ENCODE assay signal across 8 cellular contexts in genomic region chr12:50517456-50518048, GRCh38. TPM values are rescaled to one million over a fixed set of nuclear protein-coding genes. Genes with fewer than 3 reads are reported as not detected.
DNase-seq lines count a peak whose midpoint lies in the region; ATAC-seq and TF ChIP-seq lines count a peak whose summit lies in the region.

No MANE protein-coding gene starts in this region.

- H3K9ac ChIP-seq in skeletal muscle tissue (ENCODE audit: low read depth in 1 of 3, low read length in 3 of 3): no peak overlapping the region

- no peak overlapping the region for H3K4me3 Mint-ChIP-seq in T-helper 2 cell treated with Interferon-gamma antibody and Interleukin-4, amounts not matched to agents 5 μg/mL and 100 μg/mL, for 36 hours

- H3K36me3 ChIP-seq in esophagus muscularis mucosa (no peaks in the 10 kb centered on the region), skeletal muscle tissue (ENCODE audit: control insufficient read depth in 3 of 3, insufficient read depth in 3 of 3, low read length in 3 of 3) (no peaks in the 10 kb centered on the region)

- intact Hi-C loops in esophagus muscularis mucosa (cut with DNase I): no loop called here

- H3K9me3 ChIP-seq in esophagus muscularis mucosa (no peaks in the 10 kb centered on the region), skeletal muscle tissue (ENCODE audit: control insufficient read depth in 3 of 3, low read length in 3 of 3) (no peaks in the 10 kb centered on the region)

- peak; percentile 72 for ATAC-seq in GM18502 (IDR thresholded peaks at IDR 0.05; ENCODE audit: poor library complexity, unreplicated experiment)
- ATAC-seq in HG02588 (IDR thresholded peaks at IDR 0.05; ENCODE audit: unreplicated experiment): peak; percentile 66

- TF ChIP-seq CTCF in esophagus muscularis mucosa (IDR thresholded peaks at IDR 0.05): no peak

- no peaks in the 10 kb centered on the region for H3K9me3 Mint-ChIP-seq in T-helper 2 cell treated with Interferon-gamma antibody and Interleukin-4, amounts not matched to agents 5 μg/mL and 100 μg/mL, for 36 hours

- TF ChIP-seq EP300 in esophagus muscularis mucosa (IDR thresholded peaks at IDR 0.05): no peak

- 27% methylated on average over 3 of the region's 3 CpGs for WGBS in esophagus muscularis mucosa

- H3K27me3 ChIP-seq in esophagus muscularis mucosa (no peaks in the 10 kb centered on the region), skeletal muscle tissue (ENCODE audit: control insufficient read depth in 3 of 3, insufficient read depth in 3 of 3, low read length in 3 of 3) (no peaks in the 10 kb centered on the region)

- H3K27ac Mint-ChIP-seq in T-helper 2 cell treated with Interferon-gamma antibody and Interleukin-4, amounts not matched to agents 5 μg/mL and 100 μg/mL, for 36 hours: no peak overlapping the region

- DNase-seq in NOMO-1 (lab: John Stamatoyannopoulos, UW; ENCODE audit: unreplicated experiment in 2 of 2) (peak; percentile 83 to 99), esophagus muscularis mucosa (ENCODE audit: extremely low spot score) (no peak), NCI-H1105 treated with DMSO at 0.1 percent for 48 hours (lab: John Stamatoyannopoulos, UW) (no peak), T1000 (lab: John Stamatoyannopoulos, UW) (no peak)
- DNase-seq in T-helper 2 cell treated with Interferon-gamma antibody and Interleukin-4, amounts not matched to agents 5 μg/mL and 100 μg/mL, for 36 hours (ENCODE audit: low spot score): no peak

- peaks cover 9% of the 10 kb centered on the region for H3K36me3 Mint-ChIP-seq in T-helper 2 cell treated with Interferon-gamma antibody and Interleukin-4, amounts not matched to agents 5 μg/mL and 100 μg/mL, for 36 hours (ENCODE audit: low read depth)

- H3K27me3 Mint-ChIP-seq in T-helper 2 cell treated with Interferon-gamma antibody and Interleukin-4, amounts not matched to agents 5 μg/mL and 100 μg/mL, for 36 hours (ENCODE audit: low read depth): no peaks in the 10 kb centered on the region

- H3K4me3 ChIP-seq in esophagus muscularis mucosa (no peak overlapping the region), skeletal muscle tissue (ENCODE audit: low read length in 3 of 3) (peak overlapping the region in 1 of 3 donors; percentile 31)

- peaks cover 44% of the 10 kb centered on the region for H3K4me1 Mint-ChIP-seq in T-helper 2 cell treated with Interferon-gamma antibody and Interleukin-4, amounts not matched to agents 5 μg/mL and 100 μg/mL, for 36 hours (ENCODE audit: low read depth)

- TF ChIP-seq POLR2A in esophagus muscularis mucosa (IDR thresholded peaks at IDR 0.05; ENCODE audit: low read depth): no peak

- H3K4me1 ChIP-seq in esophagus muscularis mucosa: peaks cover 33 to 66% (median 64%) of the 10 kb centered on the region in 4 donors
- H3K4me1 ChIP-seq in skeletal muscle tissue (ENCODE audit: control insufficient read depth in 3 of 3, insufficient read depth in 3 of 3, low read length in 3 of 3): peaks cover 9 to 20% (median 14%) of the 10 kb centered on the region in 3 donors

- peak overlapping the region; percentile 10 to 47 (median 31) for H3K27ac ChIP-seq in esophagus muscularis mucosa (replicated peaks in 1 of 4)
- peak overlapping the region; percentile 50 for H3K27ac ChIP-seq in skeletal muscle tissue (ENCODE audit: low read depth, low read length)

RNA-seq across cellular contexts. Expression of gene DIP2B, which starts 12.8 kb away (rescaled TPM):
- total RNA-seq in esophagus muscularis mucosa: 10 to 100 TPM; 18.7 to 23.0 (median 20.6) TPM
- total RNA-seq in skeletal muscle tissue: 24.0 TPM

Comparison
In these comparisons a context has a peak if more than half of its experiments do, and no peak if none do; other contexts are left out.
1. DNase-seq: peak in NOMO-1 (2 of 2); none in esophagus muscularis mucosa (single experiment), NCI-H1105 treated with DMSO at 0.1 percent for 48 hours (single experiment), T1000 (single experiment) and T-helper 2 cell treated with Interferon-gamma antibody and Interleukin-4, amounts not matched to agents 5 μg/mL and 100 μg/mL, for 36 hours (single experiment).